1 cellular context compared by ENCODE assay signal in genomic region chr13:110615322-110616102, GRCh38.
TF ChIP-seq lines count a peak whose summit lies in the region.

NAXD (plus strand) TSS chr13:110615545; CDS start chr13:110615602, 57 bp downstream.

TF ChIP-seq in HepG2, 621 proteins besides CTCF, POLR2A, EP300 and RAD21 (continued from another document and continues in another):
- TF ChIP-seq E2F2 (CRISPR knock-in tag; IDR thresholded peaks at IDR 0.05; ENCODE audit: borderline replicate concordance) (peak; percentile 92), ZMAT5 (CRISPR knock-in tag; IDR thresholded peaks at IDR 0.05; ENCODE audit: borderline replicate concordance, low read depth) (no peak), ZMAT3 (CRISPR knock-in tag; conservative IDR thresholded peaks at IDR 0.05) (0 out of 2 replicates have a peak, but pooled peaks have one; percentile 11), NCOA2 (CRISPR knock-in tag; IDR thresholded peaks at IDR 0.05) (peak; percentile 45; the same call in 1 of the 2 replicates), ZNF343 (CRISPR knock-in tag; IDR thresholded peaks at IDR 0.05) (no peak), MXI1 (IDR thresholded peaks at IDR 0.05; ENCODE audit: borderline replicate concordance, low read depth, low read length) (peak; percentile 61; the same call in 1 of the 3 replicates), STAG1 (CRISPR knock-in tag; IDR thresholded peaks at IDR 0.05) (no peak; the same call in 1 of the 2 replicates), ZBTB10 (CRISPR knock-in tag; IDR thresholded peaks at IDR 0.05; ENCODE audit: borderline replicate concordance) (no peak), AHR (CRISPR knock-in tag; IDR thresholded peaks at IDR 0.05) (no peak), CENPT (CRISPR knock-in tag; IDR thresholded peaks at IDR 0.05; ENCODE audit: low read depth) (no peak), ATF7 (IDR thresholded peaks at IDR 0.05) (no peak), ATF7 (CRISPR knock-in tag; IDR thresholded peaks at IDR 0.05) (no peak), SMAD1 (CRISPR knock-in tag; IDR thresholded peaks at IDR 0.05; ENCODE audit: borderline replicate concordance, low read depth) (no peak; the same call in 1 of the 2 replicates), ZNF770 (CRISPR knock-in tag; IDR thresholded peaks at IDR 0.05) (no peak; the same call in 1 of the 2 replicates), BHLHE40 (IDR thresholded peaks at IDR 0.05; ENCODE audit: low read length) (no peak), ZNF782 (CRISPR knock-in tag; IDR thresholded peaks at IDR 0.05; ENCODE audit: borderline replicate concordance) (no peak; the same call in 1 of the 2 replicates), HNF1A (IDR thresholded peaks at IDR 0.05; ENCODE audit: low read depth) (no peak), HNF1A (CRISPR knock-in tag; IDR thresholded peaks at IDR 0.05; ENCODE audit: borderline replicate concordance) (peak; percentile 48; the same call in 1 of the 2 replicates), RORA (CRISPR knock-in tag; IDR thresholded peaks at IDR 0.05) (no peak), ZSCAN9 (CRISPR knock-in tag; IDR thresholded peaks at IDR 0.05; ENCODE audit: borderline replicate concordance) (no peak), ZBTB7A (CRISPR knock-in tag; IDR thresholded peaks at IDR 0.05) (no peak), AHDC1 (CRISPR knock-in tag; IDR thresholded peaks at IDR 0.05; ENCODE audit: borderline replicate concordance) (peak; percentile 28; the same call in 1 of the 2 replicates), SRF (IDR thresholded peaks at IDR 0.05; ENCODE audit: low read depth, low read length) (no peak; the same call in 1 of the 2 replicates), ZNF362 (CRISPR knock-in tag; IDR thresholded peaks at IDR 0.05; ENCODE audit: borderline replicate concordance) (no peak), KLF11 (CRISPR knock-in tag; IDR thresholded peaks at IDR 0.05) (no peak), GATAD1 (CRISPR knock-in tag; IDR thresholded peaks at IDR 0.05) (peak; percentile 94), NR1H2 (CRISPR knock-in tag; IDR thresholded peaks at IDR 0.05; ENCODE audit: borderline replicate concordance, low read depth) (no peak), PBX2 (CRISPR knock-in tag; IDR thresholded peaks at IDR 0.05) (peak; percentile 93), FUBP1 (CRISPR knock-in tag; IDR thresholded peaks at IDR 0.05; ENCODE audit: borderline replicate concordance) (no peak), NR3C1 (CRISPR knock-in tag; IDR thresholded peaks at IDR 0.05) (no peak), FOXK2 (IDR thresholded peaks at IDR 0.05) (no peak), MAZ (IDR thresholded peaks at IDR 0.05; ENCODE audit: borderline replicate concordance, low read depth, low read length) (peak; percentile 24; the same call in 1 of the 2 replicates), MAZ (CRISPR knock-in tag; IDR thresholded peaks at IDR 0.05; ENCODE audit: low read depth) (0 out of 2 replicates have a peak, but pooled peaks have one; percentile 40), ZNF121 (CRISPR knock-in tag; IDR thresholded peaks at IDR 0.05) (no peak), SMAD9 (CRISPR knock-in tag; IDR thresholded peaks at IDR 0.05) (no peak), NFE2L2 (IDR thresholded peaks at IDR 0.05; ENCODE audit: low read length) (no peak)
